25 cellular contexts compared by ENCODE assay signal in genomic region chr11:42422094-42422493, GRCh38.
"Had no signal": no experiment of that assay in that cellular context is flagged by ENCODE, and none has a peak within 500 bp of the region (broad histone marks: within the 10 kb centered on the region; RNA-seq: fewer than 3 reads in every experiment).

No MANE protein-coding gene starts in this region.

- H3K27me3 Mint-ChIP-seq: activated B cell treated with CpG ODN at 0.5 μM for 24 hours; activated CD8-positive, alpha-beta T cell treated with anti-CD3 and anti-CD28 coated beads for 36 hours; naive B cell; stimulated activated memory B cell treated with anti-CD40 and anti-IgM and Interleukin-4, amounts not matched to agents 10 μg/mL and 1 μg/mL and 100 μg/mL, for 72 hours; stimulated activated naive CD8-positive, alpha-beta T cell treated with anti-CD3 and anti-CD28 coated beads, Interleukin-15, amount 100 ng/mL, for 72 hours had no signal

- H3K4me1 Mint-ChIP-seq: activated B cell treated with CpG ODN at 0.5 μM for 24 hours; naive B cell; stimulated activated memory B cell treated with anti-CD40 and anti-IgM and Interleukin-4, amounts not matched to agents 10 μg/mL and 1 μg/mL and 100 μg/mL, for 72 hours; stimulated activated naive CD8-positive, alpha-beta T cell treated with anti-CD3 and anti-CD28 coated beads, Interleukin-15, amount 100 ng/mL, for 72 hours had no signal

- ATAC-seq: activated CD8-positive, alpha-beta T cell treated with anti-CD3 and anti-CD28 coated beads for 36 hours; activated naive CD4-positive, alpha-beta T cell treated with anti-CD3 and anti-CD28 coated beads, Interleukin-2, amount 50 U/mL, for 72 hours; body of pancreas; esophagus mucosa; pancreas; sciatic nerve; stimulated activated memory B cell treated with anti-CD40 and anti-IgM and Interleukin-4, amounts not matched to agents 10 μg/mL and 1 μg/mL and 100 μg/mL, for 72 hours; stimulated activated naive CD8-positive, alpha-beta T cell treated with anti-CD3 and anti-CD28 coated beads, Interleukin-15, amount 100 ng/mL, for 72 hours had no signal

- H3K27me3 ChIP-seq: body of pancreas, pancreas, upper lobe of left lung, vagina had no signal

- H3K27ac Mint-ChIP-seq: activated B cell treated with CpG ODN at 0.5 μM for 24 hours; activated CD8-positive, alpha-beta T cell treated with anti-CD3 and anti-CD28 coated beads for 36 hours; activated naive CD4-positive, alpha-beta T cell treated with anti-CD3 and anti-CD28 coated beads, Interleukin-2, amount 50 U/mL, for 72 hours; activated T-helper 2 cell treated with anti-CD3 and anti-CD28 coated beads, Interferon-gamma antibody, Interleukin-2, Interleukin-4, amounts not matched to agents 10 μg/mL and 5 μg/mL and 100 μg/mL, durations not matched to agents 14 hours and 24 hours and 36 hours; naive B cell; stimulated activated memory B cell treated with anti-CD40 and anti-IgM and Interleukin-4, amounts not matched to agents 10 μg/mL and 1 μg/mL and 100 μg/mL, for 72 hours; stimulated activated naive CD8-positive, alpha-beta T cell treated with anti-CD3 and anti-CD28 coated beads, Interleukin-15, amount 100 ng/mL, for 72 hours had no signal

- DNase-seq: activated B cell treated with CpG ODN at 0.5 μM for 24 hours; activated CD4-positive, alpha-beta T cell treated with anti-CD3 and anti-CD28 coated beads, Interleukin-2, amount 50 U/mL, for 1 hour; activated CD8-positive, alpha-beta T cell treated with anti-CD3 and anti-CD28 coated beads for 36 hours; activated naive CD4-positive, alpha-beta T cell; activated T-cell treated with anti-CD3 and anti-CD28 coated beads, Interleukin-2, amount 50 U/mL, for 48 hours; body of pancreas; left ventricle myocardium inferior; naive B cell; pancreas; retina; small intestine; stimulated activated CD4-positive, alpha-beta T cell treated with anti-CD3 and anti-CD28 coated beads, Interleukin-1b, Interleukin-23, amount 100 ng/mL, for 48 hours; stimulated activated CD4-positive, alpha-beta T cell treated with anti-CD3 and anti-CD28 coated beads, Interleukin-4, amount 100 ng/mL, for 4 hours; stimulated activated CD8-positive, alpha-beta memory T cell treated with anti-CD3 and anti-CD28 coated beads, Interleukin-4, amount 100 ng/mL, for 48 hours; stimulated activated naive CD8-positive, alpha-beta T cell treated with anti-CD3 and anti-CD28 coated beads, Interleukin-15, amount 100 ng/mL, for 72 hours; substantia nigra; upper lobe of left lung had no signal

- H3K4me3 Mint-ChIP-seq: activated B cell treated with CpG ODN at 0.5 μM for 24 hours; activated CD8-positive, alpha-beta T cell treated with anti-CD3 and anti-CD28 coated beads for 36 hours; naive B cell; stimulated activated memory B cell treated with anti-CD40 and anti-IgM and Interleukin-4, amounts not matched to agents 10 μg/mL and 1 μg/mL and 100 μg/mL, for 72 hours; stimulated activated naive CD8-positive, alpha-beta T cell treated with anti-CD3 and anti-CD28 coated beads, Interleukin-15, amount 100 ng/mL, for 72 hours had no signal

- H3K36me3 Mint-ChIP-seq: activated naive CD4-positive, alpha-beta T cell treated with anti-CD3 and anti-CD28 coated beads, Interleukin-2, amount 50 U/mL, for 72 hours; naive B cell; stimulated activated memory B cell treated with anti-CD40 and anti-IgM and Interleukin-4, amounts not matched to agents 10 μg/mL and 1 μg/mL and 100 μg/mL, for 72 hours had no signal

- H3K27ac ChIP-seq: body of pancreas, coronary artery, left ventricle myocardium inferior, pancreas, prostate gland, upper lobe of left lung, vagina had no signal

- H3K4me3 ChIP-seq: body of pancreas, coronary artery, left ventricle myocardium inferior, pancreas, prostate gland, upper lobe of left lung, vagina had no signal

- H3K36me3 ChIP-seq: left ventricle myocardium inferior, pancreas, prostate gland, upper lobe of left lung, vagina had no signal
